ENCODE assay signal across 8 cellular contexts in the genomic region with DNA sequence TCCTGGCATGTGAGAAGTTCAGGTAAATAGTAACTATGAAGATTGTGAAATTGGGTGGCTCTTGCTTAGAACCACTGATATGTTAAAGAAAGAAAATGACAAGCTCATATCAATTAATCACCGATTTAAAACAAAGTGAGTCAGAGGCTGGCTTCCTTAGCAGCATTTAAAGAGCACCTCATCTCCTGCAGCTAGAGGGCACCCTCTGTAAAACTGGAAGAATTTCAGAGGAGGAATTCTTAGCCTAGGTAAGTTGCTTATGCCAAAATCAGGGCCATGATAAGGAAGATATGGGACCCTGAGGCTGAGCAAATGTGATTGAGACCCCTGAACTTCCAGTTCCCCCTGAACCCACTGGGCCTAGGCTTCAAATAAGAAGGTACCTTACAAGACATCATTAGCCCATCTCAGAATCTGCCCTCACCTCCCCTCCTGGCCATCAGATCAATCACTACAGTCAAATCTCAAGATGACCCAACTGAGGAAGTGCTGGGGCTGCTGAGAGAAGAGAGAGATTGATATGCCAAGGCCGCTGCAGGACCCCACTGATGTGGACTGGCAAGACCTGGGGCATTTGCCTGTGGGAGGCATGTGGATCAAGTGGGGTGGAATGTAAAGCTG. TPM values are rescaled to one million over a fixed set of nuclear protein-coding genes. Genes with fewer than 3 reads are reported as not detected.
DNase-seq lines count a peak whose midpoint lies in the region; ATAC-seq and TF ChIP-seq lines count a peak whose summit lies in the region.

No MANE protein-coding gene starts in this region.

- H3K79me2 ChIP-seq in mammary epithelial cell (ENCODE audit: insufficient read depth, low read length): no peaks in the 10 kb centered on the region

- H3K9ac ChIP-seq in mammary epithelial cell (ENCODE audit: insufficient read depth, low read length): no peak overlapping the region

- dilution Hi-C loops in mammary epithelial cell (cut with HindIII; ENCODE audit: low sequenced_read_pairs): no loop called here

- in situ Hi-C loops in mammary epithelial cell (cut with MboI; ENCODE audit: low sequenced_read_pairs in 2 of 2): loop anchor here (10.0 kb wide), 1 partner anchor 59 kb away; the partner anchor contains the start of gene UBE4A (in 2 of the 2)

- H3K4me1 ChIP-seq in mammary epithelial cell (ENCODE audit: insufficient read depth, low read length) (peaks cover 14% of the 10 kb centered on the region), mucosa of descending colon (ENCODE audit: low read depth) (peaks cover 2% of the 10 kb centered on the region)

- no peak overlapping the region for H3K27ac ChIP-seq in 22Rv1
- H3K27ac ChIP-seq in mammary epithelial cell (ENCODE audit: insufficient read depth, low read depth, low read length): no peak overlapping the region

- no peak overlapping the region for H2AFZ ChIP-seq in mammary epithelial cell (ENCODE audit: low read depth, low read length)

- WGBS in mammary epithelial cell (ENCODE audit: low coverage, missing lambda C conversion rate): 17% methylated on average over 2 of the region's 2 CpGs

- DNase-seq in GM12864 (ENCODE audit: low read depth) (no peak), RPMI8226 (peak; percentile 42), mammary epithelial cell (peak; percentile 74), mucosa of descending colon (peak in 1 of 3 donors; percentile 76), NCI-H2227 (lab: John Stamatoyannopoulos, UW; ENCODE audit: unreplicated experiment) (no peak)

- intact Hi-C loops in mammary epithelial cell (cut with micrococcal nuclease) (loop anchor here (1.0 to 10.0 kb wide), 4 partner anchors 57 to 481 kb away; no protein-coding TSS in a partner anchor), mucosa of descending colon (cut with DNase I, micrococcal nuclease) (loop anchor here in 1 of 2 donors (5.0 kb wide), 1 partner anchor 56 kb away; no protein-coding TSS in a partner anchor)

- BruUV-seq in mammary epithelial cell (replicated peaks; lab: Mats Ljungman, UMichigan): no TSS peak

- H3K4me3 ChIP-seq in GM12864 (ENCODE audit: low read depth, low read length) (no peak overlapping the region), mammary epithelial cell (replicated peaks in 1 of 3; ENCODE audit: insufficient read depth in 1 of 3, low read depth in 2 of 3, low read length in 3 of 3) (no peak overlapping the region), mucosa of descending colon (no peak overlapping the region)

- ATAC-seq in mucosa of descending colon (peak; percentile 75), HG03175 (IDR thresholded peaks at IDR 0.05; ENCODE audit: unreplicated experiment) (no peak), GM21737 (IDR thresholded peaks at IDR 0.05; ENCODE audit: unreplicated experiment) (no peak)

- CTCF ChIA-PET in mammary epithelial cell (lab: Charles Lee; ENCODE audit: low non-redundant PET): interaction anchor here (0.6 kb wide), 5 partner anchors 55 to 205 kb away, joined by 4 to 6 read pairs (median 4); no protein-coding TSS in a partner anchor

- no peaks in the 10 kb centered on the region for H3K27me3 ChIP-seq in mammary epithelial cell (ENCODE audit: insufficient read depth, low read length)

- peak; percentile 81 for TF ChIP-seq CTCF in 22Rv1 (IDR thresholded peaks at IDR 0.05)
- peak; percentile 55 for TF ChIP-seq CTCF in GM12864 (IDR thresholded peaks at IDR 0.05; ENCODE audit: low read depth, low read length, missing control alignments)
- peak; percentile 77 to 87 for TF ChIP-seq CTCF in mammary epithelial cell (conservative IDR thresholded peaks at IDR 0.05 in 1 of 2, IDR thresholded peaks at IDR 0.05 in 1 of 2; ENCODE audit: extremely low read depth in 1 of 2, insufficient read depth in 1 of 2, low read depth in 1 of 2, low read length in 2 of 2)
- peak; percentile 35 for TF ChIP-seq CTCF in mucosa of descending colon (IDR thresholded peaks at IDR 0.05)

- H4K20me1 ChIP-seq in mammary epithelial cell (ENCODE audit: insufficient read depth, low read length): no peaks in the 10 kb centered on the region

- no peak overlapping the region for H3K4me2 ChIP-seq in mammary epithelial cell (ENCODE audit: insufficient read depth, low read depth, low read length)

- no peaks in the 10 kb centered on the region for H3K9me3 ChIP-seq in mammary epithelial cell (replicated peaks; ENCODE audit: insufficient read depth, low read length)
- H3K9me3 ChIP-seq in mucosa of descending colon: no peaks in the 10 kb centered on the region

- no peaks in the 10 kb centered on the region for H3K36me3 ChIP-seq in mammary epithelial cell (ENCODE audit: insufficient read depth, low read length)
- H3K36me3 ChIP-seq in mucosa of descending colon (ENCODE audit: low read depth): no peaks in the 10 kb centered on the region

RNA-seq across cellular contexts. Expression of gene CD3E, which starts 8.6 kb away (rescaled TPM):
- total RNA-seq in mammary epithelial cell (not detected), mucosa of descending colon (1 to 10 TPM; 6.3 to 9.7 (median 9.7) TPM)
- polyA plus RNA-seq in mammary epithelial cell: not detected
- not detected for polyA minus RNA-seq in mammary epithelial cell

RNA-seq across cellular contexts. Expression of gene MPZL2, which starts 31.8 kb away (rescaled TPM):
- total RNA-seq in mammary epithelial cell: 10 to 100 TPM; 82.5 to 92.3 TPM
- polyA plus RNA-seq in mammary epithelial cell: 82.9 TPM
- 105 TPM for polyA minus RNA-seq in mammary epithelial cell
- 10 to 100 TPM; 34.4 to 83.1 (median 72.4) TPM for total RNA-seq in mucosa of descending colon

RNA-seq across cellular contexts. Expression of gene MPZL3, which starts 43.8 kb away (rescaled TPM):
- 10 to 100 TPM; 10.9 to 25.7 TPM for total RNA-seq in mammary epithelial cell
- polyA plus RNA-seq in mammary epithelial cell: 4.3 TPM
- polyA minus RNA-seq in mammary epithelial cell: 25.3 TPM
- total RNA-seq in mucosa of descending colon: 10 to 100 TPM in 1 of 3 donors, 1 to 10 TPM in 2; 4.9 to 19.6 (median 9.0) TPM

RNA-seq across cellular contexts. Expression of gene CD3D, which starts 46.6 kb away (rescaled TPM):
- total RNA-seq in mammary epithelial cell (not detected), mucosa of descending colon (1 to 10 TPM; 4.9 to 8.1 (median 7.7) TPM)
- not detected for polyA plus RNA-seq in mammary epithelial cell
- not detected for polyA minus RNA-seq in mammary epithelial cell

RNA-seq across cellular contexts. Expression of gene CD3G, which starts 48.2 kb away (rescaled TPM):
- total RNA-seq in mammary epithelial cell: not detected
- not detected for polyA plus RNA-seq in mammary epithelial cell
- polyA minus RNA-seq in mammary epithelial cell: not detected
- total RNA-seq in mucosa of descending colon: 1 to 10 TPM; 2.8 to 5.1 (median 4.2) TPM

Comparison
In these comparisons a context has a peak if more than half of its experiments do, and no peak if none do; other contexts are left out.
1. DNase-seq: peak in RPMI8226 (single experiment) and mammary epithelial cell (single experiment); none in GM12864 (single experiment) and NCI-H2227 (single experiment).
2. RNA of gene CD3E, which starts 8.6 kb away (total RNA-seq): 6.3 to 9.7 TPM in mucosa of descending colon; not detected in mammary epithelial cell; every median in the first group is over 4 times any median in the second.
3. Peak in every context shown above with its lines, with median percentiles within 50 percentile points of each other: CTCF ChIP-seq.